In genomic region chr6:87589693-87590416, GRCh38 we compare ENCODE assay signal across 8 cellular contexts. TPM values are rescaled to one million over a fixed set of nuclear protein-coding genes. Genes with fewer than 3 reads are reported as not detected.
DNase-seq lines count a peak whose midpoint lies in the region; ATAC-seq and TF ChIP-seq lines count a peak whose summit lies in the region.

Gene ORC3, plus strand, starts transcription at chr6:87590135. Its CDS starts 34 bp downstream, at chr6:87590169.
Gene RARS2, minus strand, starts transcription at chr6:87589987. Its CDS starts 30 bp downstream, at chr6:87589957.

- CTCF ChIA-PET in RWPE1 (lab: Yijun Ruan, JAX): interaction anchor here (0.6 kb wide), 1 partner anchor 729 kb away, joined by 3 read pairs; no protein-coding TSS in a partner anchor

- no peaks in the 10 kb centered on the region for H3K27me3 Mint-ChIP-seq in activated T-helper 17 cell treated with anti-CD3 and anti-CD28 coated beads, Interleukin-2, amount 50 U/mL, for 72 hours
- H3K27me3 Mint-ChIP-seq in natural killer cell (ENCODE audit: low read depth in 2 of 2): no peaks in the 10 kb centered on the region

- POLR2A ChIA-PET in RWPE1 (lab: Yijun Ruan, JAX; ENCODE audit: low non-redundant PET): no interaction called here

- peak within 1 kb of the TSS; percentile 99 for H3K4me2 ChIP-seq in fibroblast of lung (ENCODE audit: extremely low read depth, insufficient read depth, low read length)

- peak within 1 kb of the TSS; percentile 67 for H3K27ac ChIP-seq in RWPE1
- H3K27ac ChIP-seq in fibroblast of lung (ENCODE audit: insufficient read depth, low read length): peak within 1 kb of the TSS; percentile 96

- H3K4me3 ChIP-seq in LNCaP clone FGC (ENCODE audit: low read depth, low read length) (peak within 1 kb of the TSS; percentile 82), fibroblast of lung (replicated peaks in 1 of 4; ENCODE audit: control extremely low read depth in 1 of 4, insufficient read depth in 1 of 4, low read depth in 3 of 4, low read length in 4 of 4) (peak within 1 kb of the TSS; percentile 80 to 100 (median 94))

- peaks cover 2% of the 10 kb centered on the region for H3K4me1 ChIP-seq in fibroblast of lung (ENCODE audit: control insufficient read depth, extremely low read depth, insufficient read depth, low read length)

- no peaks in the 10 kb centered on the region for H4K20me1 ChIP-seq in fibroblast of lung (ENCODE audit: control insufficient read depth, extremely low read depth, insufficient read depth, low read length)

- no peaks in the 10 kb centered on the region for H3K9me3 ChIP-seq in fibroblast of lung (ENCODE audit: control insufficient read depth, insufficient read depth, low read depth, low read length)

- H3K79me2 ChIP-seq in fibroblast of lung (ENCODE audit: control insufficient read depth, insufficient read depth, low read length): peaks cover 71% of the 10 kb centered on the region

- peak within 1 kb of the TSS; percentile 93 for H3K9ac ChIP-seq in fibroblast of lung (ENCODE audit: insufficient read depth, low read length)

- H2AFZ ChIP-seq in fibroblast of lung (ENCODE audit: low read length): peak within 1 kb of the TSS; percentile 100

- intact Hi-C loops in natural killer cell (cut with micrococcal nuclease): loop anchor here (1.0 to 2.0 kb wide), 3 partner anchors 112 to 268 kb away; partner anchors contain the start of genes AKIRIN2, SLC35A1 and SMIM8

- H3K27ac Mint-ChIP-seq in activated T-helper 17 cell treated with anti-CD3 and anti-CD28 coated beads, Interleukin-2, amount 50 U/mL, for 72 hours: peak within 1 kb of the TSS; percentile 97
- H3K27ac Mint-ChIP-seq in natural killer cell: peak within 1 kb of the TSS; percentile 85 to 90

- peaks cover 52% of the 10 kb centered on the region for H3K36me3 Mint-ChIP-seq in activated T-helper 17 cell treated with anti-CD3 and anti-CD28 coated beads, Interleukin-2, amount 50 U/mL, for 72 hours (ENCODE audit: low read depth)
- no peaks in the 10 kb centered on the region for H3K36me3 Mint-ChIP-seq in natural killer cell

- DNase-seq in Daoy (ENCODE audit: low read depth): peak; percentile 96
- peak; percentile 85 for DNase-seq in GOT3 (lab: John Stamatoyannopoulos, UW)
- DNase-seq in LNCaP clone FGC (ENCODE audit: low read depth): peak; percentile 60
- peak; percentile 98 for DNase-seq in RWPE1 (ENCODE audit: low spot score)
- peak; percentile 92 to 94 for DNase-seq in fibroblast of lung (ENCODE audit: low read depth in 2 of 2)
- DNase-seq in natural killer cell: peak; percentile 93
- DNase-seq in stimulated activated naive CD4-positive, alpha-beta T cell treated with Interleukin-2 at 50 U/mL for 16 hours (lab: John Stamatoyannopoulos, UW): peak; percentile 95

- peak within 1 kb of the TSS; percentile 98 for H3K4me3 Mint-ChIP-seq in activated T-helper 17 cell treated with anti-CD3 and anti-CD28 coated beads, Interleukin-2, amount 50 U/mL, for 72 hours
- peak within 1 kb of the TSS; percentile 88 for H3K4me3 Mint-ChIP-seq in natural killer cell

- H3K36me3 ChIP-seq in fibroblast of lung (ENCODE audit: control insufficient read depth, insufficient read depth, low read length): no peaks in the 10 kb centered on the region

- peak; percentile 100 for ATAC-seq in activated T-helper 17 cell treated with anti-CD3 and anti-CD28 coated beads, Interleukin-2, amount 50 U/mL, for 72 hours (replicated peaks)
- ATAC-seq in natural killer cell: peak; percentile 98 to 100 (median 99)

- H3K27me3 ChIP-seq in fibroblast of lung (ENCODE audit: control insufficient read depth, insufficient read depth, low read length): no peaks in the 10 kb centered on the region

- peaks cover 32% of the 10 kb centered on the region for H3K4me1 Mint-ChIP-seq in activated T-helper 17 cell treated with anti-CD3 and anti-CD28 coated beads, Interleukin-2, amount 50 U/mL, for 72 hours
- H3K4me1 Mint-ChIP-seq in natural killer cell: peaks cover 51% of the 10 kb centered on the region in 2 donors

- H3K9me3 Mint-ChIP-seq in activated T-helper 17 cell treated with anti-CD3 and anti-CD28 coated beads, Interleukin-2, amount 50 U/mL, for 72 hours: no peaks in the 10 kb centered on the region
- H3K9me3 Mint-ChIP-seq in natural killer cell: no peaks in the 10 kb centered on the region

- TF ChIP-seq CTCF in LNCaP clone FGC (IDR thresholded peaks at IDR 0.05; ENCODE audit: control insufficient read depth, extremely low read depth, insufficient read depth) (no peak), RWPE1 (conservative IDR thresholded peaks at IDR 0.05; ENCODE audit: low read depth) (no peak), fibroblast of lung (conservative IDR thresholded peaks at IDR 0.05 in 1 of 2, IDR thresholded peaks at IDR 0.05 in 1 of 2; ENCODE audit: low read depth in 1 of 2, low read length in 2 of 2) (no peak), natural killer cell (IDR thresholded peaks at IDR 0.05) (no peak)

RNA-seq across cellular contexts. Expression of gene ORC3, which starts in this region (rescaled TPM):
- total RNA-seq in Daoy (2014; rRNA removed; shearing (Covaris generic)): 39.1 and 44.2 TPM in 2 replicates
- 10 to 100 TPM; 32.7 to 43.7 TPM for total RNA-seq in activated T-helper 17 cell treated with anti-CD3 and anti-CD28 coated beads, Interleukin-2, amount 50 U/mL, for 72 hours
- total RNA-seq in fibroblast of lung (17.2 and 23.8 TPM in 2 replicates), natural killer cell (10 to 100 TPM; 13.1 to 13.4 (median 13.3) TPM)
- polyA plus RNA-seq in fibroblast of lung: 37.9 and 40.4 TPM in 2 replicates
- 19.0 and 22.9 TPM in 2 replicates for polyA plus RNA-seq in fibroblast of lung (2012)
- polyA minus RNA-seq in fibroblast of lung (ENCODE audit: low replicate concordance): 0.71 and 2.8 TPM in 2 replicates

RNA-seq across cellular contexts. Expression of gene RARS2, which starts in this region (rescaled TPM):
- total RNA-seq in Daoy (2014; rRNA removed; shearing (Covaris generic)): 38.9 and 39.6 TPM in 2 replicates
- 10 to 100 TPM; 25.7 to 27.0 TPM for total RNA-seq in activated T-helper 17 cell treated with anti-CD3 and anti-CD28 coated beads, Interleukin-2, amount 50 U/mL, for 72 hours
- total RNA-seq in fibroblast of lung: 33.6 and 43.8 TPM in 2 replicates
- polyA plus RNA-seq in fibroblast of lung: 22.8 and 33.9 TPM in 2 replicates
- polyA plus RNA-seq in fibroblast of lung (2012): 40.3 and 53.1 TPM in 2 replicates
- polyA minus RNA-seq in fibroblast of lung (ENCODE audit: low replicate concordance): 1.2 and 6.6 TPM in 2 replicates
- total RNA-seq in natural killer cell: 10 to 100 TPM; 21.8 to 26.5 (median 24.2) TPM

Comparison
In these comparisons a context has a peak if more than half of its experiments do, and no peak if none do; other contexts are left out.
1. Peak in every context shown above with its lines: DNase-seq, ATAC-seq, H3K4me3 ChIP-seq and H3K27ac ChIP-seq.